ENCODE assay signal across 20 cellular contexts in the genomic region with DNA sequence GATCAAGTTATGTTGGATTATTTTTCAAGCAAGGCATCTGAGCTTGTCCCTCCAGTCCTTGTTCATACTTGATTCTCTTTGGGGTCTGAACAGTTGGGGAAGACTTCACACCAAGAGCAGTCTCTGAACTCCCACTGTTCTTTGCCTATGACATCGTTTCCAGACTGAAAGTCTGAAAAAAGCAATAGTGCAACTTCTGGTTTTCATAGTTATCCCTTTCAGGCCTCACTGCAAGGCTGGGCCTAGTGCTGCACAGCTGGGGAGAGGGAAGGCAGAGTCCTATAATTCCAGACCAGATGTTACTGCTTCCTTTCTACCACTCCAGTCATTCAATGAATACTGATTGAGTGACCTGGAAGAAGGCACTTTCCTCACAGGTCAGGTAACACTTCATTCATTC.
"Had no signal": no experiment of that assay in that cellular context is flagged by ENCODE, and none has a peak within 500 bp of the region (broad histone marks: within the 10 kb centered on the region; RNA-seq: fewer than 3 reads in every experiment).

No MANE protein-coding gene starts in this region.

- H3K27ac ChIP-seq: KMS-11, Peyer's patch, SJSA1 had no signal

- H3K36me3 ChIP-seq: Peyer's patch, SJSA1 had no signal

- DNase-seq: activated CD4-positive, alpha-beta T cell treated with anti-CD3 and anti-CD28 coated beads, Interleukin-2, amount 10 ng/mL, durations not matched to agents 24 days and 14 days; activated CD4-positive, alpha-beta T cell treated with anti-CD3 and anti-CD28 coated beads, Interleukin-2, amount 50 U/mL, for 48 hours; activated effector memory CD4-positive, alpha-beta T cell treated with Interleukin-2 at 50 U/mL for 16 hours; activated naive CD4-positive, alpha-beta T cell; amygdala; NCI-H1105; NCI-H1436; NCI-H1694 treated with DMSO at 0.1 percent for 48 hours; NCI-H2081; NCI-H510A treated with DMSO at 0.1 percent for 48 hours; NCI-H69; Peyer's patch; SHP77 had no signal

- H3K4me2 ChIP-seq: KMS-11 had no signal

- ATAC-seq: activated CD4-positive, CD25-positive, alpha-beta regulatory T cell treated with anti-CD3 and anti-CD28 coated beads, Interleukin-2, amount 50 U/mL, for 24 hours had no signal

- H3K9me3 Mint-ChIP-seq: activated CD4-positive, alpha-beta T cell treated with anti-CD3 and anti-CD28 coated beads, Interleukin-2, amount 10 ng/mL, durations not matched to agents 24 days and 14 days; activated naive CD4-positive, alpha-beta T cell treated with anti-CD3 and anti-CD28 coated beads, Interleukin-2, amount 50 U/mL, for 24 hours; central memory CD8-positive, alpha-beta T cell; T-helper 1 cell treated with Interleukin-12 subunit alpha and Interleukin-12 subunit beta and Interleukin-4 antibody, amounts not matched to agents 30 μg/mL and 1 μg/mL, for 36 hours had no signal

- H3K27me3 Mint-ChIP-seq: activated CD4-positive, alpha-beta T cell treated with anti-CD3 and anti-CD28 coated beads, Interleukin-2, amount 10 ng/mL, durations not matched to agents 24 days and 14 days; activated naive CD4-positive, alpha-beta T cell treated with anti-CD3 and anti-CD28 coated beads, Interleukin-2, amount 50 U/mL, for 24 hours had no signal

- H3K27ac Mint-ChIP-seq: activated CD4-positive, alpha-beta T cell treated with anti-CD3 and anti-CD28 coated beads, Interleukin-2, amount 10 ng/mL, durations not matched to agents 24 days and 14 days; activated naive CD4-positive, alpha-beta T cell treated with anti-CD3 and anti-CD28 coated beads, Interleukin-2, amount 50 U/mL, for 24 hours; T-helper 1 cell treated with Interleukin-12 subunit alpha and Interleukin-12 subunit beta and Interleukin-4 antibody, amounts not matched to agents 30 μg/mL and 1 μg/mL, for 36 hours had no signal

- H3K4me3 Mint-ChIP-seq: activated CD4-positive, alpha-beta T cell treated with anti-CD3 and anti-CD28 coated beads, Interleukin-2, amount 10 ng/mL, durations not matched to agents 24 days and 14 days; activated naive CD4-positive, alpha-beta T cell treated with anti-CD3 and anti-CD28 coated beads, Interleukin-2, amount 50 U/mL, for 24 hours; brain; central memory CD8-positive, alpha-beta T cell; T-helper 1 cell treated with Interleukin-12 subunit alpha and Interleukin-12 subunit beta and Interleukin-4 antibody, amounts not matched to agents 30 μg/mL and 1 μg/mL, for 36 hours had no signal

- H3K4me3 ChIP-seq: Peyer's patch, SJSA1 had no signal

- H3K4me1 ChIP-seq: Peyer's patch, SJSA1 had no signal

- H3K9me3 ChIP-seq: Peyer's patch, SJSA1 had no signal

- H3K4me1 Mint-ChIP-seq: activated naive CD4-positive, alpha-beta T cell treated with anti-CD3 and anti-CD28 coated beads, Interleukin-2, amount 50 U/mL, for 24 hours; central memory CD8-positive, alpha-beta T cell had no signal

- H3K27me3 ChIP-seq: Peyer's patch had no signal

- H3K36me3 Mint-ChIP-seq: brain had no signal

- H3K9ac ChIP-seq: KMS-11 had no signal
